Comparison of ENCODE assay signal across 9 cellular contexts in the genomic region with DNA sequence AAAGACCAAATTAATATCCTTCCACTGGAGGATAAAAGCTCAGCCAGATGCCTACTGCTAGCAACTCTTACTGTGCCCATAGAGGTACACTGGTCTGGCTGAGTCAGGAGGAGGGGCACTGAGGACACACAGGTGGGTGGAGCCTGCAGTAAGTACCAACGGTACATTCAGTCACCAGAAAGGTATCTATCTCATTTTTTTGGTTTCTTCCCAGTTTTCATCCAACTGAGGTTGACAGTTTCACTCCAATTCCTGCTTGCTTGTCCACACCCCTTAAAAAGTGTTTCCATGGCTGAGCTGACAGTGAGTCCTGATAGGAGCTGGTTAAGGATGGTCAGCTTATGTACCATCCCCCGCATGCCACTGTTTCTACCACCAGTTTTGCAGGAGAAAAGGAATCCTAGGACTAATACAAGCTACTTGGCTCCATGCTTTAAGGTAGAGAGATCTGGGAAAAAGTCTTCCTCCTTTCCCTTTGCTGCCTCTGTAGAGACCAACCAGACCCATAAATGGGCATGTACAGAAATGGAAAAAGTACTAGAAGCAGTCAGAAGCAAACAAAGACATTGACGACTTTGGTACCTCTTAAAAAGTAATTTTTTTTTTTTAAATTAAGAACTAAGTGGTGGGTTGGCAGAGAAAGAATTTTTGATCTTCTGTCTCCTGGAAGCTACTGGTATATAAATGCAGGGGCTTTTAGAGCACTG. TPM values are rescaled to one million over a fixed set of nuclear protein-coding genes. Genes with fewer than 3 reads are reported as not detected.
DNase-seq lines count a peak whose midpoint lies in the region; ATAC-seq and TF ChIP-seq lines count a peak whose summit lies in the region.
"Had no signal": no experiment of that assay in that cellular context is flagged by ENCODE, and none has a peak within 500 bp of the region (broad histone marks: within the 10 kb centered on the region; RNA-seq: fewer than 3 reads in every experiment).

No MANE protein-coding gene starts in this region.

- no peak overlapping the region for H3K4ac ChIP-seq in mesenchymal stem cell (ENCODE audit: low read depth in 1 of 2, low read length in 2 of 2)

- H2AFZ ChIP-seq in mesenchymal stem cell (ENCODE audit: low read depth, low read length), result no peak overlapping the region

- H3K79me1 ChIP-seq in mesenchymal stem cell (replicated peaks; ENCODE audit: low read length, poor library complexity, severe bottlenecking), result peaks cover 4% of the 10 kb centered on the region

- H3K18ac ChIP-seq in mesenchymal stem cell (ENCODE audit: low read depth in 1 of 2, low read length in 2 of 2), result no peak overlapping the region

- no peaks in the 10 kb centered on the region for H3K27me3 ChIP-seq in body of pancreas
- no peaks in the 10 kb centered on the region for H3K27me3 ChIP-seq in mesenchymal stem cell (ENCODE audit: control insufficient read depth in 1 of 2, insufficient read depth in 1 of 2, low read length in 2 of 2)
- H3K27me3 ChIP-seq: SJSA1 had no signal

- intact Hi-C loops in body of pancreas (cut with DNase I), result no loop called here

- no peak overlapping the region for H3K23ac ChIP-seq in mesenchymal stem cell (ENCODE audit: low read length in 2 of 2)

- peak in 2 of 3 donors; percentile 28 to 34 for TF ChIP-seq POLR2A in body of pancreas (IDR thresholded peaks at IDR 0.05)

- peak overlapping the region; percentile 1 for H3K4me2 ChIP-seq in mesenchymal stem cell (ENCODE audit: low read length, poor library complexity, severe bottlenecking)

- no peak overlapping the region for H4K8ac ChIP-seq in mesenchymal stem cell (ENCODE audit: low read length)

- H3K9me3 Mint-ChIP-seq in HFFc6, result peaks cover 6% of the 10 kb centered on the region; the same call in 1 of the 2 replicates

- H3K4me3 ChIP-seq in AG10803 (ENCODE audit: low read length) (peak overlapping the region; percentile 92), body of pancreas (no peak overlapping the region), mesenchymal stem cell (ENCODE audit: insufficient read depth in 1 of 2, low read depth in 1 of 2, low read length in 2 of 2) (peak overlapping the region in 1 of 2 experiments; percentile 95)

- no peak overlapping the region for H4K91ac ChIP-seq in mesenchymal stem cell (ENCODE audit: low read length)

- no peak overlapping the region for H3K14ac ChIP-seq in mesenchymal stem cell (ENCODE audit: low read length in 2 of 2)

- no peak overlapping the region for H2BK12ac ChIP-seq in mesenchymal stem cell (ENCODE audit: low read length in 2 of 2)

- peak overlapping the region; percentile 97 for H3K4me3 Mint-ChIP-seq in HFFc6

- no peak overlapping the region for H2AK5ac ChIP-seq in mesenchymal stem cell (ENCODE audit: low read length, severe bottlenecking)

- peaks cover 8% of the 10 kb centered on the region for H3K27me3 Mint-ChIP-seq in HFFc6 (ENCODE audit: insufficient read depth)

- TF ChIP-seq CTCF in AG10803 (conservative IDR thresholded peaks at IDR 0.05; ENCODE audit: low read length), result no peak
- TF ChIP-seq CTCF in HFFc6 (IDR thresholded peaks at IDR 0.05), result no peak
- TF ChIP-seq CTCF in body of pancreas (IDR thresholded peaks at IDR 0.05), result no peak

- H3K36me3 Mint-ChIP-seq in HFFc6 (ENCODE audit: low read depth), result peaks cover 73% of the 10 kb centered on the region

- H3K9me3 ChIP-seq in body of pancreas (peaks cover 0 to 4% (median 0%) of the 10 kb centered on the region in 3 donors), mesenchymal stem cell (ENCODE audit: control insufficient read depth, low read length) (no peaks in the 10 kb centered on the region)
- H3K9me3 ChIP-seq: SJSA1 had no signal

- no peak overlapping the region for H2BK120ac ChIP-seq in mesenchymal stem cell (ENCODE audit: low read depth, low read length)

- peaks cover 72% of the 10 kb centered on the region for H3K4me1 Mint-ChIP-seq in HFFc6 (ENCODE audit: low read depth)

- H2BK15ac ChIP-seq in mesenchymal stem cell (ENCODE audit: low read depth, poor library complexity, severe bottlenecking), result no peak overlapping the region

- H3K36me3 ChIP-seq in body of pancreas (replicated peaks in 1 of 2; ENCODE audit: insufficient read depth in 1 of 2, low read depth in 2 of 2) (no peaks in the 10 kb centered on the region), mesenchymal stem cell (ENCODE audit: control insufficient read depth in 1 of 2, insufficient read depth in 2 of 2, low read depth in 1 of 2, low read length in 2 of 2) (no peaks in the 10 kb centered on the region)

- no peak overlapping the region for H2BK5ac ChIP-seq in mesenchymal stem cell (ENCODE audit: low read depth, low read length, poor library complexity, severe bottlenecking)

- peak overlapping the region; percentile 98 for H3K9ac ChIP-seq in mesenchymal stem cell (ENCODE audit: low read length)

- H3K4me1 ChIP-seq in body of pancreas (peaks cover 55% of the 10 kb centered on the region), mesenchymal stem cell (ENCODE audit: control insufficient read depth, insufficient read depth, low read depth, low read length) (peaks cover 10% of the 10 kb centered on the region)

- WGBS in body of pancreas, 2 donors, result 42 to 48% methylated on average over 3 of the region's 3 CpGs
- 100% methylated on average over 1 of the region's 3 CpGs for WGBS in mesenchymal stem cell

- DNase-seq in AG10803 (ENCODE audit: low read depth), result peak; percentile 34
- DNase-seq in HFFc6, result peak; percentile 59
- DNase-seq in body of pancreas, result peak; percentile 37 to 62 (median 59)
- peak; percentile 46 for DNase-seq in mesenchymal stem cell
- no peak for DNase-seq in medulla oblongata (ENCODE audit: extremely low spot score)
- no peak for DNase-seq in NCI-H187 treated with DMSO at 0.1 percent for 48 hours (lab: John Stamatoyannopoulos, UW)
- no peak for DNase-seq in putamen (ENCODE audit: low spot score)

- H3K27ac Mint-ChIP-seq in HFFc6, result peak overlapping the region; percentile 92

- peak overlapping the region; percentile 48 to 100 (median 100) for H3K27ac ChIP-seq in body of pancreas
- H3K27ac ChIP-seq in mesenchymal stem cell (ENCODE audit: low read length, poor library complexity, severe bottlenecking), result no peak overlapping the region
- H3K27ac ChIP-seq: SJSA1 had no signal

- ATAC-seq in body of pancreas (no peak), HG03571 (IDR thresholded peaks at IDR 0.05; ENCODE audit: unreplicated experiment) (no peak)

RNA-seq across cellular contexts. Expression of gene ELL2, which starts 3.2 kb away (rescaled TPM):
- total RNA-seq in HFFc6 (2021; fragmentation: NEBNext Ultra II Directional; extraction: Animal tissue kit (Norgen Biotek cat#: 25700)), result 100 to 1,000 TPM; 346 to 505 (median 380) TPM
- total RNA-seq in body of pancreas, result 100 to 1,000 TPM; 100 to 104 TPM
- 31.5 TPM for polyA plus RNA-seq in mesenchymal stem cell (2013, experiment 1 of 2)
- 32.3 TPM for polyA plus RNA-seq in mesenchymal stem cell (2013, experiment 2 of 2)

Comparison
In these comparisons a context has a peak if more than half of its experiments do, and no peak if none do; other contexts are left out.
1. DNase-seq: peak in AG10803 (single experiment), HFFc6 (single experiment), body of pancreas (4 of 4) and mesenchymal stem cell (single experiment); none in medulla oblongata (single experiment), NCI-H187 treated with DMSO at 0.1 percent for 48 hours (single experiment) and putamen (single experiment).